In genomic region chr6:143685653-143686052, GRCh38 we compare ENCODE assay signal across 20 cellular contexts. TPM values are rescaled to one million over a fixed set of nuclear protein-coding genes. Genes with fewer than 3 reads are reported as not detected.
DNase-seq lines count a peak whose midpoint lies in the region; ATAC-seq, FAIRE-seq and TF ChIP-seq lines count a peak whose summit lies in the region.
"Had no signal": no experiment of that assay in that cellular context is flagged by ENCODE, and none has a peak within 500 bp of the region (broad histone marks: within the 10 kb centered on the region; RNA-seq: fewer than 3 reads in every experiment).

No MANE protein-coding gene starts in this region.

- TF ChIP-seq CTCF in astrocyte (IDR thresholded peaks at IDR 0.05; ENCODE audit: insufficient read depth, low read depth, low read length) (no peak), mucosa of descending colon (IDR thresholded peaks at IDR 0.05) (no peak), transverse colon (IDR thresholded peaks at IDR 0.05) (no peak)

- H2AFZ ChIP-seq in astrocyte (ENCODE audit: low read depth, low read length): no peak overlapping the region

- FAIRE-seq in astrocyte (lab: Jason Lieb, UNC): peak; percentile 23
- FAIRE-seq: A549, D721Med, GM12891, GM19239 had no signal

- H3K27ac Mint-ChIP-seq in astrocyte (ENCODE audit: unreplicated experiment): no peak overlapping the region
- H3K27ac Mint-ChIP-seq in activated naive CD4-positive, alpha-beta T cell treated with anti-CD3 and anti-CD28 coated beads, Interleukin-2, amount 10 ng/mL, durations not matched to agents 7 days and 5 days: no peak overlapping the region
- H3K27ac Mint-ChIP-seq: B cell; CD4-positive, alpha-beta T cell; CD8-positive, alpha-beta T cell had no signal

- DNase-seq in astrocyte (ENCODE audit: low read depth): no peak
- DNase-seq in mucosa of descending colon: peak in 2 of 3 donors; percentile 28 to 36
- DNase-seq in transverse colon: peak; percentile 44
- no peak for DNase-seq in activated naive CD4-positive, alpha-beta T cell treated with anti-CD3 and anti-CD28 coated beads, Interleukin-2, amount 10 ng/mL, durations not matched to agents 7 days and 5 days
- DNase-seq: AML-193; Caco-2; Calu3; CD4-positive, alpha-beta T cell; CD8-positive, alpha-beta T cell; DMS79 treated with DMSO at 0.1 percent for 48 hours; GF-D8 had no signal

- no peak overlapping the region for H3K4me2 ChIP-seq in astrocyte (ENCODE audit: low read length)
- H3K4me2 ChIP-seq: A549; BLaER1 treated with 17β-estradiol and CSF1 and Interleukin-3, amounts not matched to agents 10 nM and 100 nM had no signal

- peaks cover 25% of the 10 kb centered on the region for H3K4me1 Mint-ChIP-seq in astrocyte (ENCODE audit: low read depth, unreplicated experiment)
- peaks cover 3% of the 10 kb centered on the region for H3K4me1 Mint-ChIP-seq in activated naive CD4-positive, alpha-beta T cell treated with anti-CD3 and anti-CD28 coated beads, Interleukin-2, amount 10 ng/mL, durations not matched to agents 7 days and 5 days
- H3K4me1 Mint-ChIP-seq: B cell had no signal

- H3K79me2 ChIP-seq in astrocyte (ENCODE audit: insufficient read depth, low read length): peaks cover 82% of the 10 kb centered on the region

- H3K4me3 ChIP-seq in astrocyte (ENCODE audit: insufficient read depth, low read depth, low read length): no peak overlapping the region
- H3K4me3 ChIP-seq in mucosa of descending colon: no peak overlapping the region
- no peak overlapping the region for H3K4me3 ChIP-seq in transverse colon
- H3K4me3 ChIP-seq: A549; BLaER1 treated with 17β-estradiol and CSF1 and Interleukin-3, amounts not matched to agents 10 nM and 100 nM had no signal

- H3K27ac ChIP-seq in astrocyte (ENCODE audit: low read depth, low read length): no peak overlapping the region
- H3K27ac ChIP-seq in transverse colon: no peak overlapping the region
- H3K27ac ChIP-seq: 22Rv1; A549; BLaER1 treated with 17β-estradiol and CSF1 and Interleukin-3, amounts not matched to agents 10 nM and 100 nM; C4-2B had no signal

- peaks cover 6% of the 10 kb centered on the region for H3K36me3 Mint-ChIP-seq in astrocyte (ENCODE audit: low read depth, unreplicated experiment)
- H3K36me3 Mint-ChIP-seq in activated naive CD4-positive, alpha-beta T cell treated with anti-CD3 and anti-CD28 coated beads, Interleukin-2, amount 10 ng/mL, durations not matched to agents 7 days and 5 days: no peaks in the 10 kb centered on the region
- H3K36me3 Mint-ChIP-seq: CD8-positive, alpha-beta T cell had no signal

- WGBS in transverse colon (ENCODE audit: low coverage in 1 of 2), 2 donors: 56 to 83% methylated on average over 6 of the region's 6 CpGs

- H4K20me1 ChIP-seq in astrocyte (ENCODE audit: insufficient read depth, low read length): peaks cover 3% of the 10 kb centered on the region

- in situ Hi-C loops in transverse colon (cut with MboI; ENCODE audit: low pct_ligation_motif_present in 1 of 4, low pct_unique_long_range_greater_than_20kb in 1 of 4, low sequenced_read_pairs in 3 of 4): no loop called here

- H3K27me3 Mint-ChIP-seq in astrocyte (ENCODE audit: low read depth, unreplicated experiment): no peaks in the 10 kb centered on the region
- H3K27me3 Mint-ChIP-seq in activated naive CD4-positive, alpha-beta T cell treated with anti-CD3 and anti-CD28 coated beads, Interleukin-2, amount 10 ng/mL, durations not matched to agents 7 days and 5 days: no peaks in the 10 kb centered on the region

- peaks cover 13% of the 10 kb centered on the region for H3K9me3 Mint-ChIP-seq in astrocyte (ENCODE audit: unreplicated experiment)
- H3K9me3 Mint-ChIP-seq in activated naive CD4-positive, alpha-beta T cell treated with anti-CD3 and anti-CD28 coated beads, Interleukin-2, amount 10 ng/mL, durations not matched to agents 7 days and 5 days: peaks cover 4% of the 10 kb centered on the region

- H3K36me3 ChIP-seq in astrocyte (ENCODE audit: insufficient read depth, low read length): no peaks in the 10 kb centered on the region
- no peaks in the 10 kb centered on the region for H3K36me3 ChIP-seq in mucosa of descending colon (ENCODE audit: low read depth)
- no peaks in the 10 kb centered on the region for H3K36me3 ChIP-seq in transverse colon

- CTCF ChIA-PET in activated naive CD4-positive, alpha-beta T cell treated with anti-CD3 and anti-CD28 coated beads, Interleukin-2, amount 10 ng/mL, durations not matched to agents 7 days and 5 days (lab: Charles Lee): interaction anchor here (0.6 kb wide), 1 partner anchor 1489 kb away, joined by 4 read pairs; no protein-coding TSS in a partner anchor

- H3K4me3 Mint-ChIP-seq in astrocyte (ENCODE audit: unreplicated experiment): no peak overlapping the region
- no peak overlapping the region for H3K4me3 Mint-ChIP-seq in activated naive CD4-positive, alpha-beta T cell treated with anti-CD3 and anti-CD28 coated beads, Interleukin-2, amount 10 ng/mL, durations not matched to agents 7 days and 5 days
- H3K4me3 Mint-ChIP-seq: B cell; CD4-positive, alpha-beta T cell; CD8-positive, alpha-beta T cell had no signal

- intact Hi-C loops in mucosa of descending colon (cut with DNase I, micrococcal nuclease) (no loop called here), transverse colon (cut with DNase I; ENCODE audit: low total_unique reads) (no loop called here)

- TF ChIP-seq POLR2A in transverse colon (IDR thresholded peaks at IDR 0.05): no peak

- peaks cover 4% of the 10 kb centered on the region for H3K9me3 ChIP-seq in astrocyte (ENCODE audit: insufficient read depth, low read depth, low read length)
- H3K9me3 ChIP-seq in mucosa of descending colon: peaks cover 8% of the 10 kb centered on the region
- no peaks in the 10 kb centered on the region for H3K9me3 ChIP-seq in transverse colon
- H3K9me3 ChIP-seq: Caco-2 had no signal

- H3K27me3 ChIP-seq in astrocyte (ENCODE audit: insufficient read depth, low read length) (no peaks in the 10 kb centered on the region), transverse colon (no peaks in the 10 kb centered on the region)

- H3K9ac ChIP-seq in astrocyte (ENCODE audit: low read length): no peak overlapping the region
- H3K9ac ChIP-seq: BLaER1 treated with 17β-estradiol and CSF1 and Interleukin-3, amounts not matched to agents 10 nM and 100 nM had no signal

- TF ChIP-seq EP300 in transverse colon (IDR thresholded peaks at IDR 0.05; ENCODE audit: low read depth): no peak

- H3K4me1 ChIP-seq in astrocyte (ENCODE audit: insufficient read depth, low read length) (peaks cover 18% of the 10 kb centered on the region), mucosa of descending colon (ENCODE audit: low read depth) (peaks cover 6% of the 10 kb centered on the region), transverse colon (peaks cover 3 to 30% (median 20%) of the 10 kb centered on the region in 4 donors)
- H3K4me1 ChIP-seq: A549 had no signal

- peak; percentile 69 for ATAC-seq in mucosa of descending colon
- no peak for ATAC-seq in HG03108 (IDR thresholded peaks at IDR 0.05; ENCODE audit: unreplicated experiment)
- ATAC-seq: A549; CD8-positive, alpha-beta T cell had no signal

RNA-seq across cellular contexts. Expression of gene PHACTR2, which starts 7.9 kb away (rescaled TPM):
- total RNA-seq in astrocyte (32.7 and 44.7 TPM in 2 replicates), mucosa of descending colon (10 to 100 TPM; 49.5 to 70.8 (median 53.4) TPM), transverse colon (10 to 100 TPM; 38.6 to 56.8 (median 48.7) TPM)

Comparison
In these comparisons a context has a peak if more than half of its experiments do, and no peak if none do; other contexts are left out.
1. DNase-seq: peak in mucosa of descending colon (2 of 3) and transverse colon (single experiment); none in astrocyte (single experiment) and activated naive CD4-positive, alpha-beta T cell treated with anti-CD3 and anti-CD28 coated beads, Interleukin-2, amount 10 ng/mL, durations not matched to agents 7 days and 5 days (single experiment).